In the genomic region with DNA sequence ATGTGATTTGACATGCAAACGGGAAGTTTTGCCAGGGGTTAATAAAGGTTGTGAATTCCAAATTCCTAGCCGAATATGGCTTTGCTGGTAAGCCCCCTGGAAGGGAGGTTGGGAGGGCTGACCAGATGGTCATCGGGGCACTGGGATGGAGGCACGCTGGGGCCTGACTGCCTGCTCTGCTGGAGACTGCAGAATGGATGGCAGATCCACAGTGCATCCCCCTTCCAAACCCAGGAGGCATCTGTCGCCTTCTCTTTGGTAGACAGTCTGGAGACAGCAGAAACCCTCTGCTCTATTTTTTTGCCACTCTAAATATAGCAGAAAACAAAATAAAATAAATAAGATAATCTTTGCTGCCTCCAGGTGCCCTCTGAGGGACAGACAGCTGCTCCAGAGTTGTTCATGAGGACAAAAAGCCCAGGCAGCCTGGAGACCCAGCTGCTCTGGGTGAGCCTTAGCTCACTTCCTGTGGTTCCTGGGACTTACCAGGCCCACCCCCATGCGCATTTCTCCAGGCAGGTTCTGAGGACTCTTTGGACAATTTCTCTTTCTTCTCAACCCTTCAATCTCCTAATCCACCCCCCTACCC, we compare ENCODE assay signal across 1 cellular context.
TF ChIP-seq lines count a peak whose summit lies in the region.

No MANE protein-coding gene starts in this region.

TF ChIP-seq in GM12878, 131 proteins besides CTCF, POLR2A, EP300 and RAD21:
- TF ChIP-seq ZNF274 (IDR thresholded peaks at IDR 0.05; ENCODE audit: insufficient read depth, insufficient read length), result no peak
- TF ChIP-seq TBL1XR1 (IDR thresholded peaks at IDR 0.05; ENCODE audit: low read depth, low read length), result no peak
- no peak for TF ChIP-seq POLR2AphosphoS5 (IDR thresholded peaks at IDR 0.05; ENCODE audit: low read length)
- TF ChIP-seq TAF1 (IDR thresholded peaks at IDR 0.05; ENCODE audit: borderline replicate concordance, low read depth, low read length), result no peak
- no peak for TF ChIP-seq NR2C2 (IDR thresholded peaks at IDR 0.05; ENCODE audit: borderline replicate concordance, control insufficient read depth, insufficient read length, low read depth)
- no peak for TF ChIP-seq RBBP5 (conservative IDR thresholded peaks at IDR 0.05)
- TF ChIP-seq, protein P1, sequence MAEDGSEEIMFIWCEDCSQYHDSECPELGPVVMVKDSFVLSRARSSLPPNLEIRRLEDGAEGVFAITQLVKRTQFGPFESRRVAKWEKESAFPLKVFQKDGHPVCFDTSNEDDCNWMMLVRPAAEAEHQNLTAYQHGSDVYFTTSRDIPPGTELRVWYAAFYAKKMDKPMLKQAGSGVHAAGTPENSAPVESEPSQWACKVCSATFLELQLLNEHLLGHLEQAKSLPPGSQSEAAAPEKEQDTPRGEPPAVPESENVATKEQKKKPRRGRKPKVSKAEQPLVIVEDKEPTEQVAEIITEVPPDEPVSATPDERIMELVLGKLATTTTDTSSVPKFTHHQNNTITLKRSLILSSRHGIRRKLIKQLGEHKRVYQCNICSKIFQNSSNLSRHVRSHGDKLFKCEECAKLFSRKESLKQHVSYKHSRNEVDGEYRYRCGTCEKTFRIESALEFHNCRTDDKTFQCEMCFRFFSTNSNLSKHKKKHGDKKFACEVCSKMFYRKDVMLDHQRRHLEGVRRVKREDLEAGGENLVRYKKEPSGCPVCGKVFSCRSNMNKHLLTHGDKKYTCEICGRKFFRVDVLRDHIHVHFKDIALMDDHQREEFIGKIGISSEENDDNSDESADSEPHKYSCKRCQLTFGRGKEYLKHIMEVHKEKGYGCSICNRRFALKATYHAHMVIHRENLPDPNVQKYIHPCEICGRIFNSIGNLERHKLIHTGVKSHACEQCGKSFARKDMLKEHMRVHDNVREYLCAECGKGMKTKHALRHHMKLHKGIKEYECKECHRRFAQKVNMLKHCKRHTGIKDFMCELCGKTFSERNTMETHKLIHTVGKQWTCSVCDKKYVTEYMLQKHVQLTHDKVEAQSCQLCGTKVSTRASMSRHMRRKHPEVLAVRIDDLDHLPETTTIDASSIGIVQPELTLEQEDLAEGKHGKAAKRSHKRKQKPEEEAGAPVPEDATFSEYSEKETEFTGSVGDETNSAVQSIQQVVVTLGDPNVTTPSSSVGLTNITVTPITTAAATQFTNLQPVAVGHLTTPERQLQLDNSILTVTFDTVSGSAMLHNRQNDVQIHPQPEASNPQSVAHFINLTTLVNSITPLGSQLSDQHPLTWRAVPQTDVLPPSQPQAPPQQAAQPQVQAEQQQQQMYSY (CRISPR knock-in tag; IDR thresholded peaks at IDR 0.05), result no peak
- no peak for TF ChIP-seq BHLHE40 (IDR thresholded peaks at IDR 0.05; ENCODE audit: borderline replicate concordance in 1 of 2, low read depth in 2 of 2, low read length in 1 of 2)
- TF ChIP-seq TCF3 (IDR thresholded peaks at IDR 0.05; ENCODE audit: borderline replicate concordance, insufficient read depth, low read depth, low read length), result no peak
- TF ChIP-seq ATF2 (IDR thresholded peaks at IDR 0.05; ENCODE audit: low read length), result no peak
TF ChIP-seq in GM12878: peak in this region for 0.
